9 cellular contexts compared by ENCODE assay signal in the genomic region with DNA sequence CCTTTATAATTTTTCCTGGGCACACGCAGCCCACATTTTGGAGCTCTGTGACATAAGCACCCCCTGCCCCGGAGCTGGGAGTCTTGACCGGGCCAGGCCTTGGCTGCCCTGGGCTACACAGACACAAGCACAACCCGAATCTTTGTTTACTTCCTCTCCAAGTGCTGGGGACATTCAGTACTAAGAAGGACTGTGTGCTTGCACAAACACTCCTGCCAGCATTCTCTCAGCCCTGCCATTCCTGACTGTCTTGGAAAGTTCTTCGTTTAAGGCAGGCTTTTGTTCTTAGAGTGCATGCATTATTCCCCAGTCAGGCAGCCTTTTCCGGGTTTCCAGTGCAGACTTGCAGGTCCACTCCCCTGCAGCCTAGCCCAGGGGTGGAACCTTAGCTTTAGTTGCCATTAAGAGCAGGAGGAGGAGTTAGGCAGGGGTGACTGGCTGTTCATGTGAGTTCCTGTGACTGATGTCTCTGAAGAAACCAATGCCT. TPM values are rescaled to one million over a fixed set of nuclear protein-coding genes. Genes with fewer than 3 reads are reported as not detected.
DNase-seq lines count a peak whose midpoint lies in the region; ATAC-seq, FAIRE-seq and TF ChIP-seq lines count a peak whose summit lies in the region.
"Had no signal": no experiment of that assay in that cellular context is flagged by ENCODE, and none has a peak within 500 bp of the region (broad histone marks: within the 10 kb centered on the region; RNA-seq: fewer than 3 reads in every experiment).

No MANE protein-coding gene starts in this region.

- peaks cover 8 to 39% of the 10 kb centered on the region in 2 donors for H3K4me1 ChIP-seq in small intestine (ENCODE audit: control insufficient read depth in 2 of 2, insufficient read depth in 1 of 2, low read depth in 1 of 2, low read length in 1 of 2)

- peak; percentile 59 for ATAC-seq in GM19463 (IDR thresholded peaks at IDR 0.05; ENCODE audit: unreplicated experiment)
- no peak for ATAC-seq in HG03095 (IDR thresholded peaks at IDR 0.05; ENCODE audit: unreplicated experiment)

- peaks cover 92% of the 10 kb centered on the region for H3K4me1 Mint-ChIP-seq in chondrocyte (ENCODE audit: low read depth)

- H3K27ac ChIP-seq in small intestine (ENCODE audit: low read depth in 1 of 2, low read length in 1 of 2) = peak overlapping the region; percentile 51 to 91

- H3K36me3 ChIP-seq in small intestine (ENCODE audit: control insufficient read depth in 2 of 2, insufficient read depth in 2 of 2, low read length in 2 of 2) = no peaks in the 10 kb centered on the region

- TF ChIP-seq CTCF in chondrocyte (IDR thresholded peaks at IDR 0.05) = no peak

- H3K9me3 Mint-ChIP-seq in chondrocyte (ENCODE audit: low read depth) = no peaks in the 10 kb centered on the region
- H3K9me3 Mint-ChIP-seq: T-helper 1 cell treated with Interleukin-12 subunit alpha and Interleukin-12 subunit beta and Interleukin-4 antibody, amounts not matched to agents 30 μg/mL and 1 μg/mL, for 36 hours had no signal

- H3K27ac Mint-ChIP-seq in chondrocyte (ENCODE audit: unreplicated experiment) = peak overlapping the region; percentile 94
- H3K27ac Mint-ChIP-seq: T-helper 1 cell treated with Interleukin-12 subunit alpha and Interleukin-12 subunit beta and Interleukin-4 antibody, amounts not matched to agents 30 μg/mL and 1 μg/mL, for 36 hours had no signal

- no peak overlapping the region for H3K4me3 ChIP-seq in small intestine (ENCODE audit: low read depth in 1 of 2, low read length in 2 of 2)

- H3K27me3 Mint-ChIP-seq in chondrocyte (ENCODE audit: low read depth) = no peaks in the 10 kb centered on the region

- no peak for FAIRE-seq in small intestine (lab: Jason Lieb, UNC)

- 18 to 25% (median 22%) methylated on average over 6 of the region's 6 CpGs for WGBS in small intestine, 3 donors

- peak overlapping the region; percentile 42 for H3K4me3 Mint-ChIP-seq in chondrocyte (ENCODE audit: unreplicated experiment)
- H3K4me3 Mint-ChIP-seq: T-helper 1 cell treated with Interleukin-12 subunit alpha and Interleukin-12 subunit beta and Interleukin-4 antibody, amounts not matched to agents 30 μg/mL and 1 μg/mL, for 36 hours had no signal

- no peaks in the 10 kb centered on the region for H3K9me3 ChIP-seq in small intestine (ENCODE audit: control insufficient read depth, low read depth)

- H3K36me3 Mint-ChIP-seq in chondrocyte (ENCODE audit: low read depth) = no peaks in the 10 kb centered on the region

- DNase-seq in NCI-H2227 (lab: John Stamatoyannopoulos, UW; ENCODE audit: unreplicated experiment) (peak; percentile 59), chondrocyte (ENCODE audit: low spot score) (no peak), kidney tubule cell (ENCODE audit: low spot score) (peak; percentile 86), small intestine (peak; percentile 88), NCI-H1436 treated with DMSO at 0.1 percent for 48 hours (lab: John Stamatoyannopoulos, UW) (no peak), T-helper 9 cell (no peak)

- no peaks in the 10 kb centered on the region for H3K27me3 ChIP-seq in small intestine (ENCODE audit: control insufficient read depth in 2 of 2, insufficient read depth in 2 of 2, low read length in 2 of 2)

RNA-seq across cellular contexts. Expression of a gene that starts 28.6 kb away (rescaled TPM):
- 42.7 to 58.1 TPM (median 45.0 TPM) in 3 replicates for total RNA-seq in chondrocyte
- 10 to 100 TPM in 2 of 3 donors, 1 to 10 TPM in 1; 8.7 to 16.8 (median 11.9) TPM for polyA plus RNA-seq in small intestine

Comparison
In these comparisons a context has a peak if more than half of its experiments do, and no peak if none do; other contexts are left out.
1. DNase-seq: peak in NCI-H2227 (single experiment), kidney tubule cell (single experiment) and small intestine (single experiment); none in chondrocyte (single experiment), NCI-H1436 treated with DMSO at 0.1 percent for 48 hours (single experiment) and T-helper 9 cell (single experiment).